In the genomic region with DNA sequence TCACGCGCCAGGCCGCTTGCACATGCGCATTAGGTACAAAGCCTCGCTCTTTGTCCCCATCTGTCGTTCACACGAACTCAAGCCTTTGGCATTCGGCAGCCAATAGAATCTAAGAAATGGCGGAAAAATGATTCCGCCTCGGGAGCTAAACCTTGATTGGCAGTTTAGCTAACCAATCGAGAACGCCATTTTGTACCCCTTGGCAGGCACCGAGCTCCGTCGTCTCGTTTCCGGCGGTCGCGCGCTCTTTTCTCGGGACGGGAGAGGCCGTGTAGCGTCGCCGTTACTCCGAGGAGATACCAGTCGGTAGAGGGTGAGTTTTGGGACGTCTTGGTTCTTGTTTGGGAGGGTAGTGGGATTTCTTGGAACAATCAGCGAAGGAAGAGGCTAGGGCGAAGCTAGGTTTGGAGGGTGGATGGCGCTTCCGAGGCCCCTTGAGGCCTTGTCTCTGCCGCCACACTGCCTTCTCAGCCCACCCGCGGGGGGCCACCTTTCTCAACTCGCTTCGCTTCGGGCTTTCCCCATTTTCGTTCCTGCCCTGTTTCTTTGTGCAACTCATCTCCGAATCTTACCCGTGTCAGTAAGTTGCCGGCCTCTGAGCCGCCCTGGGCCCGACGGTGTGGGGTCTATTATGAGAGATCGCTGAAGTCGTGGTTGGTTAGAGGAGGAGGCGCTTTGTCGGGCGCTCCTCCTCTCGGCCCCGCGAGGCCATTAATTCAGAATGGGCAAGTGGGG, we compare ENCODE assay signal across 8 cellular contexts. TPM values are rescaled to one million over a fixed set of nuclear protein-coding genes. Genes with fewer than 3 reads are reported as not detected.
A peak's percentile ranks its signal among the peaks of the same experiment; 100 is the strongest.
DNase-seq lines count a peak whose midpoint lies in the region; ATAC-seq and TF ChIP-seq lines count a peak whose summit lies in the region.

A gene with protein sequence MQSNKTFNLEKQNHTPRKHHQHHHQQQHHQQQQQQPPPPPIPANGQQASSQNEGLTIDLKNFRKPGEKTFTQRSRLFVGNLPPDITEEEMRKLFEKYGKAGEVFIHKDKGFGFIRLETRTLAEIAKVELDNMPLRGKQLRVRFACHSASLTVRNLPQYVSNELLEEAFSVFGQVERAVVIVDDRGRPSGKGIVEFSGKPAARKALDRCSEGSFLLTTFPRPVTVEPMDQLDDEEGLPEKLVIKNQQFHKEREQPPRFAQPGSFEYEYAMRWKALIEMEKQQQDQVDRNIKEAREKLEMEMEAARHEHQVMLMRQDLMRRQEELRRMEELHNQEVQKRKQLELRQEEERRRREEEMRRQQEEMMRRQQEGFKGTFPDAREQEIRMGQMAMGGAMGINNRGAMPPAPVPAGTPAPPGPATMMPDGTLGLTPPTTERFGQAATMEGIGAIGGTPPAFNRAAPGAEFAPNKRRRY (plus strand): TSS at position 227 of the 735 bp plus-strand sequence. CDS start 7,003 bp downstream, outside the sequence.

- peak within 1 kb of the TSS; percentile 79 for H3K27ac ChIP-seq in KMS-11
- H3K27ac ChIP-seq in Peyer's patch: peak within 1 kb of the TSS; percentile 74 to 93 (median 91)
- peak within 1 kb of the TSS; percentile 62 for H3K27ac ChIP-seq in muscle layer of colon (ENCODE audit: low read depth, low read length)

- H3K79me2 ChIP-seq in KMS-11 (ENCODE audit: insufficient read depth, low read depth): peaks cover 48% of the 10 kb centered on the region

- TF ChIP-seq CTCF in KMS-11 (conservative IDR thresholded peaks at IDR 0.05; ENCODE audit: low read depth, low read length) (no peak), Peyer's patch (IDR thresholded peaks at IDR 0.05) (no peak)

- H3K9me3 ChIP-seq in Peyer's patch (no peaks in the 10 kb centered on the region), muscle layer of colon (ENCODE audit: low read length) (no peaks in the 10 kb centered on the region)

- H3K4me2 ChIP-seq in KMS-11: peak within 1 kb of the TSS; percentile 83

- H3K36me3 ChIP-seq in KMS-11 (ENCODE audit: insufficient read depth): no peaks in the 10 kb centered on the region
- H3K36me3 ChIP-seq in Peyer's patch: no peaks in the 10 kb centered on the region
- no peaks in the 10 kb centered on the region for H3K36me3 ChIP-seq in muscle layer of colon (ENCODE audit: insufficient read depth, low read length)

- DNase-seq in DMS53 (lab: John Stamatoyannopoulos, UW) (peak; percentile 100), Peyer's patch (peak; percentile 80 to 92 (median 81))
- peak; percentile 82 to 83 for DNase-seq in activated T-cell treated with anti-CD3 and anti-CD28 coated beads, Interleukin-2, amount 50 U/mL, for 48 hours
- DNase-seq in stimulated activated CD8-positive, alpha-beta memory T cell treated with anti-CD3 and anti-CD28 coated beads, Interleukin-7, amount 100 ng/mL, for 24 hours (ENCODE audit: low read depth): peak; percentile 53

- H3K4me1 ChIP-seq in KMS-11 (ENCODE audit: low read depth, poor library complexity, severe bottlenecking) (peaks cover 31% of the 10 kb centered on the region), Peyer's patch (no peaks in the 10 kb centered on the region), muscle layer of colon (ENCODE audit: insufficient read depth, low read length) (peaks cover 2% of the 10 kb centered on the region)

- H3K9ac ChIP-seq in KMS-11: peak within 1 kb of the TSS; percentile 92
- peak within 1 kb of the TSS; percentile 71 for H3K9ac ChIP-seq in muscle layer of colon (ENCODE audit: low read length)

- ATAC-seq in GM21723 (IDR thresholded peaks at IDR 0.05; ENCODE audit: unreplicated experiment): peak; percentile 76
- ATAC-seq in esophagus mucosa: peak; percentile 95

- H3K27me3 ChIP-seq in KMS-11 (ENCODE audit: insufficient read depth, low read depth): no peaks in the 10 kb centered on the region
- no peaks in the 10 kb centered on the region for H3K27me3 ChIP-seq in Peyer's patch
- H3K27me3 ChIP-seq in muscle layer of colon (ENCODE audit: control insufficient read depth in 1 of 2, insufficient read depth in 2 of 2, low read length in 2 of 2): no peaks in the 10 kb centered on the region

- TF ChIP-seq POLR2A in Peyer's patch (IDR thresholded peaks at IDR 0.05): peak; percentile 52 to 70

- H4K20me1 ChIP-seq in KMS-11 (ENCODE audit: insufficient read depth): peaks cover 18% of the 10 kb centered on the region; the same call in 1 of the 2 replicates

- peak within 1 kb of the TSS; percentile 83 for H2AFZ ChIP-seq in KMS-11 (ENCODE audit: low read depth)

- H3K4me3 ChIP-seq in KMS-11 (IDR thresholded peaks at IDR 0.05; ENCODE audit: insufficient read depth, low read depth, low read length) (no peak within 1 kb of the TSS), Peyer's patch (peak within 1 kb of the TSS; percentile 48 to 66 (median 64)), muscle layer of colon (ENCODE audit: low read depth in 1 of 2, low read length in 2 of 2) (peak within 1 kb of the TSS; percentile 56 to 71)

RNA-seq across cellular contexts. Expression of the gene that starts here (rescaled TPM):
- total RNA-seq in Peyer's patch: 100 to 1,000 TPM; 167 to 559 (median 214) TPM
- 192 TPM for total RNA-seq in esophagus mucosa
